Comparison of ENCODE assay signal across 27 cellular contexts in the genomic region with DNA sequence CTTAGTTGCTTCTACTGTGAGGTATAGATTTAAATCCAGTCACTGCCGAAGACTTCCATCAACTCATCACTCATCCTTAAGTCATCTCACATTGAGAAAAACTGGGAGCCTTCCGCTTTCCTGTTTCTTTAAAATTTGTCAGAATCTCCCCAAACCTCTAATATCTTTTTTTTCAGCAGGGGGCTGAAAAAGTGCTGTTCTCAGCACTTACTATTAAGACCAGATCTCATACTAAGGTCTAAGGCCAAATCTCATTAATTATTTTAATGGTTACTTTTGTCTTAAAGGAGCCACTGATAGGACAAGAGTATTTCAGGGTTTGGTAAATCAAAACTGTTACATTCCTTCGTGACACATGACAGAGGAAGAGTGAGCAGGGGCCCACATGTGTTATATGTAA.
DNase-seq lines count a peak whose midpoint lies in the region; ATAC-seq, FAIRE-seq and TF ChIP-seq lines count a peak whose summit lies in the region.
"Had no signal": no experiment of that assay in that cellular context is flagged by ENCODE, and none has a peak within 500 bp of the region (broad histone marks: within the 10 kb centered on the region; RNA-seq: fewer than 3 reads in every experiment).

No MANE protein-coding gene starts in this region.

- no peak for TF ChIP-seq RAD21 in HepG2 (CRISPR knock-in tag; IDR thresholded peaks at IDR 0.05)

- FAIRE-seq in HepG2 (lab: Jason Lieb, UNC) (no peak), bronchial epithelial cell (lab: Jason Lieb, UNC) (peak; percentile 68)
- FAIRE-seq: GM18507 had no signal

- POLR2A ChIA-PET in HepG2 (lab: Yijun Ruan, JAX), result no interaction called here
- POLR2A ChIA-PET in activated CD4-positive, alpha-beta T cell treated with anti-CD3 and anti-CD28 coated beads for 36 hours (lab: Charles Lee), result no interaction called here

- no peak for TF ChIP-seq EP300 in HepG2 (IDR thresholded peaks at IDR 0.05; ENCODE audit: low read depth in 2 of 2, low read length in 2 of 2)
- no peak for TF ChIP-seq EP300 in HepG2 (CRISPR knock-in tag; IDR thresholded peaks at IDR 0.05; ENCODE audit: borderline replicate concordance)

- no TSS peak for BruUV-seq in HepG2 (replicated peaks; lab: Mats Ljungman, UMichigan)

- H3K4me1 ChIP-seq in HepG2 (ENCODE audit: insufficient read depth, low read length) (no peaks in the 10 kb centered on the region), right lobe of liver (no peaks in the 10 kb centered on the region), adipocyte (ENCODE audit: control insufficient read depth, insufficient read depth, low read length) (peaks cover 31% of the 10 kb centered on the region), subcutaneous abdominal adipose tissue (ENCODE audit: control insufficient read depth in 5 of 5, insufficient read depth in 5 of 5, low read length in 5 of 5) (peaks cover 2 to 27% (median 17%) of the 10 kb centered on the region in 5 donors)
- H3K4me1 ChIP-seq: BE2C, BLaER1 had no signal

- no peak overlapping the region for H3K4me2 ChIP-seq in HepG2 (ENCODE audit: low read depth, low read length)
- H3K4me2 ChIP-seq: BLaER1 had no signal

- no peak overlapping the region for H2AFZ ChIP-seq in HepG2 (ENCODE audit: low read length)

- no peaks in the 10 kb centered on the region for H3K9me3 ChIP-seq in HepG2 (ENCODE audit: low read length)
- H3K9me3 ChIP-seq in right lobe of liver, result no peaks in the 10 kb centered on the region
- no peaks in the 10 kb centered on the region for H3K9me3 ChIP-seq in adipocyte (ENCODE audit: control insufficient read depth, low read length)
- H3K9me3 ChIP-seq in subcutaneous abdominal adipose tissue (ENCODE audit: control insufficient read depth in 5 of 5, low read length in 5 of 5), result no peaks in the 10 kb centered on the region
- H3K9me3 ChIP-seq: BE2C, BLaER1 had no signal

- no peaks in the 10 kb centered on the region for H3K4me1 Mint-ChIP-seq in activated CD4-positive, alpha-beta T cell treated with anti-CD3 and anti-CD28 coated beads for 36 hours
- no peaks in the 10 kb centered on the region for H3K4me1 Mint-ChIP-seq in chondrocyte (ENCODE audit: low read depth)
- H3K4me1 Mint-ChIP-seq: CD4-positive, alpha-beta memory T cell; CD4-positive, CD25-positive, alpha-beta regulatory T cell; CD8-positive, alpha-beta memory T cell had no signal

- intact Hi-C loops in HepG2 (cut with micrococcal nuclease; ENCODE audit: unreplicated experiment), result no loop called here
- intact Hi-C loops in right lobe of liver (cut with DNase I), result no loop called here
- intact Hi-C loops in activated CD4-positive, alpha-beta T cell treated with anti-CD3 and anti-CD28 coated beads for 36 hours (cut with DNase I, micrococcal nuclease), result no loop called here

- H3K4me3 ChIP-seq in HepG2 (replicated peaks in 1 of 3; ENCODE audit: insufficient read depth in 1 of 3, low read depth in 2 of 3, low read length in 3 of 3) (no peak overlapping the region), right lobe of liver (no peak overlapping the region), adipocyte (ENCODE audit: low read length) (peak overlapping the region; percentile 61), bronchial epithelial cell (ENCODE audit: low read depth, low read length) (no peak overlapping the region), subcutaneous abdominal adipose tissue (ENCODE audit: low read depth in 1 of 5, low read length in 5 of 5) (no peak overlapping the region)
- H3K4me3 ChIP-seq: BLaER1, GM12878 had no signal

- no peak overlapping the region for H3K27ac Mint-ChIP-seq in activated CD4-positive, alpha-beta T cell treated with anti-CD3 and anti-CD28 coated beads for 36 hours
- no peak overlapping the region for H3K27ac Mint-ChIP-seq in chondrocyte (ENCODE audit: unreplicated experiment)
- H3K27ac Mint-ChIP-seq: CD14-positive monocyte; CD4-positive, alpha-beta memory T cell; CD4-positive, CD25-positive, alpha-beta regulatory T cell; CD8-positive, alpha-beta memory T cell had no signal

- H3K27me3 ChIP-seq in HepG2 (ENCODE audit: control insufficient read depth in 1 of 2, insufficient read depth in 2 of 2, low read length in 2 of 2) (0 out of 5 replicates have a peak, but pooled peaks cover 0 to 2% of the 10 kb centered on the region in 2 experiments), right lobe of liver (no peaks in the 10 kb centered on the region), adipocyte (replicated peaks; ENCODE audit: control insufficient read depth, insufficient read depth, low read length) (no peaks in the 10 kb centered on the region), bronchial epithelial cell (ENCODE audit: control insufficient read depth, insufficient read depth, low read length) (no peaks in the 10 kb centered on the region), subcutaneous abdominal adipose tissue (ENCODE audit: control insufficient read depth in 5 of 5, insufficient read depth in 4 of 5, low read length in 5 of 5) (no peaks in the 10 kb centered on the region)
- H3K27me3 ChIP-seq: BE2C, BLaER1 had no signal

- no peaks in the 10 kb centered on the region for H3K27me3 Mint-ChIP-seq in activated CD4-positive, alpha-beta T cell treated with anti-CD3 and anti-CD28 coated beads for 36 hours
- peaks cover 29% of the 10 kb centered on the region for H3K27me3 Mint-ChIP-seq in chondrocyte (ENCODE audit: low read depth)

- WGBS in HepG2 (ENCODE audit: low lambda C conversion rate), result 17% methylated on average over 3 of the region's 3 CpGs
- 64% methylated on average over 3 of the region's 3 CpGs for WGBS in right lobe of liver (ENCODE audit: insufficient coverage, low coverage, low lambda C conversion rate, missing lambda C conversion rate)

- TF ChIP-seq CTCF in HepG2 (CRISPR knock-in tag; IDR thresholded peaks at IDR 0.05), result no peak
- no peak for TF ChIP-seq CTCF in right lobe of liver (IDR thresholded peaks at IDR 0.05)
- no peak for TF ChIP-seq CTCF in bronchial epithelial cell (IDR thresholded peaks at IDR 0.05; ENCODE audit: insufficient read depth, low read length, severe bottlenecking)
- no peak for TF ChIP-seq CTCF in chondrocyte (IDR thresholded peaks at IDR 0.05)

- no peak for ATAC-seq in HepG2
- ATAC-seq in right lobe of liver, result no peak
- ATAC-seq in activated CD4-positive, alpha-beta T cell treated with anti-CD3 and anti-CD28 coated beads for 36 hours, result no peak
- ATAC-seq: GM12878 had no signal

- TF ChIP-seq POLR2A in HepG2 (IDR thresholded peaks at IDR 0.05; ENCODE audit: insufficient read depth in 1 of 2, low read depth in 2 of 2, low read length in 2 of 2) (no peak), right lobe of liver (IDR thresholded peaks at IDR 0.05) (no peak)

- H3K9ac ChIP-seq in HepG2 (ENCODE audit: insufficient read depth, low read depth, low read length) (no peak overlapping the region), adipocyte (ENCODE audit: low read length) (peak overlapping the region; percentile 77), subcutaneous abdominal adipose tissue (ENCODE audit: low read length in 5 of 5) (peak overlapping the region in 1 of 5 donors; percentile 51)
- H3K9ac ChIP-seq: BLaER1 had no signal

- DNase-seq in HepG2 (ENCODE audit: low spot score), result no peak
- DNase-seq in right lobe of liver, result no peak
- DNase-seq in adipocyte (ENCODE audit: low read depth), result no peak
- DNase-seq in bronchial epithelial cell (ENCODE audit: low read depth), result no peak
- no peak for DNase-seq in activated CD4-positive, alpha-beta T cell treated with anti-CD3 and anti-CD28 coated beads for 36 hours
- DNase-seq in chondrocyte (ENCODE audit: low spot score), result no peak
- DNase-seq in NCI-H1092 (lab: John Stamatoyannopoulos, UW), result no peak
- DNase-seq: ACHN; BE2C; C1 segment of cervical spinal cord; CD4-positive, alpha-beta memory T cell; CD4-positive, CD25-positive, alpha-beta regulatory T cell; CD8-positive, alpha-beta memory T cell; COR-L47; DMS 273 treated with DMSO at 0.1 percent for 48 hours; DMS153; DMS53; DMS79; DND-41; EL; GDM1 had no signal

- H4K20me1 ChIP-seq in HepG2 (ENCODE audit: insufficient read depth, low read length), result no peaks in the 10 kb centered on the region
- H4K20me1 ChIP-seq: BLaER1 had no signal

- no peak overlapping the region for H3K4me3 Mint-ChIP-seq in activated CD4-positive, alpha-beta T cell treated with anti-CD3 and anti-CD28 coated beads for 36 hours
- H3K4me3 Mint-ChIP-seq in chondrocyte (ENCODE audit: unreplicated experiment), result no peak overlapping the region
- H3K4me3 Mint-ChIP-seq: CD14-positive monocyte; CD4-positive, alpha-beta memory T cell; CD4-positive, CD25-positive, alpha-beta regulatory T cell; CD8-positive, alpha-beta memory T cell had no signal

- no peaks in the 10 kb centered on the region for H3K36me3 Mint-ChIP-seq in activated CD4-positive, alpha-beta T cell treated with anti-CD3 and anti-CD28 coated beads for 36 hours (ENCODE audit: low read depth)
- no peaks in the 10 kb centered on the region for H3K36me3 Mint-ChIP-seq in chondrocyte (ENCODE audit: low read depth)
- H3K36me3 Mint-ChIP-seq: CD14-positive monocyte; CD4-positive, alpha-beta memory T cell; CD4-positive, CD25-positive, alpha-beta regulatory T cell; CD8-positive, alpha-beta memory T cell had no signal

- CTCF ChIA-PET in HepG2 (lab: Yijun Ruan, JAX; ENCODE audit: low intra/inter-chr PET ratio, low total read pairs), result no interaction called here
- CTCF ChIA-PET in activated CD4-positive, alpha-beta T cell treated with anti-CD3 and anti-CD28 coated beads for 36 hours (lab: Charles Lee), result no interaction called here

- no peak overlapping the region for H3K27ac ChIP-seq in HepG2 (ENCODE audit: extremely low read length, insufficient read depth, low read length)
- H3K27ac ChIP-seq in right lobe of liver, result no peak overlapping the region
- peak overlapping the region; percentile 97 for H3K27ac ChIP-seq in subcutaneous abdominal adipose tissue (ENCODE audit: low read depth, low read length)
- H3K27ac ChIP-seq: 22Rv1, BLaER1 had no signal

- no peaks in the 10 kb centered on the region for H3K36me3 ChIP-seq in HepG2 (replicated peaks in 1 of 2; ENCODE audit: control insufficient read depth in 1 of 2, insufficient read depth in 2 of 2, low read length in 2 of 2)
- H3K36me3 ChIP-seq in right lobe of liver, result no peaks in the 10 kb centered on the region
- no peaks in the 10 kb centered on the region for H3K36me3 ChIP-seq in adipocyte (ENCODE audit: control insufficient read depth, insufficient read depth, low read length, severe bottlenecking)
- H3K36me3 ChIP-seq in bronchial epithelial cell (ENCODE audit: control insufficient read depth, insufficient read depth, low read length), result no peaks in the 10 kb centered on the region
- no peaks in the 10 kb centered on the region for H3K36me3 ChIP-seq in subcutaneous abdominal adipose tissue (ENCODE audit: control insufficient read depth in 5 of 5, insufficient read depth in 5 of 5, low read length in 5 of 5)
- H3K36me3 ChIP-seq: BE2C, BLaER1 had no signal

- in situ Hi-C loops in HepG2 (cut with HindIII; ENCODE audit: extremely low pct_ligation_motif_present, low pct_unique_long_range_greater_than_20kb), result no loop called here

- H3K9me3 Mint-ChIP-seq in activated CD4-positive, alpha-beta T cell treated with anti-CD3 and anti-CD28 coated beads for 36 hours (ENCODE audit: low read depth), result no peaks in the 10 kb centered on the region
- H3K9me3 Mint-ChIP-seq in chondrocyte (ENCODE audit: low read depth), result no peaks in the 10 kb centered on the region
- H3K9me3 Mint-ChIP-seq: CD14-positive monocyte; CD4-positive, alpha-beta memory T cell; CD8-positive, alpha-beta memory T cell had no signal

- H3K79me2 ChIP-seq in HepG2 (ENCODE audit: insufficient read depth, low read length), result no peaks in the 10 kb centered on the region
